ENCODE assay signal across 1 cellular context in the genomic region with DNA sequence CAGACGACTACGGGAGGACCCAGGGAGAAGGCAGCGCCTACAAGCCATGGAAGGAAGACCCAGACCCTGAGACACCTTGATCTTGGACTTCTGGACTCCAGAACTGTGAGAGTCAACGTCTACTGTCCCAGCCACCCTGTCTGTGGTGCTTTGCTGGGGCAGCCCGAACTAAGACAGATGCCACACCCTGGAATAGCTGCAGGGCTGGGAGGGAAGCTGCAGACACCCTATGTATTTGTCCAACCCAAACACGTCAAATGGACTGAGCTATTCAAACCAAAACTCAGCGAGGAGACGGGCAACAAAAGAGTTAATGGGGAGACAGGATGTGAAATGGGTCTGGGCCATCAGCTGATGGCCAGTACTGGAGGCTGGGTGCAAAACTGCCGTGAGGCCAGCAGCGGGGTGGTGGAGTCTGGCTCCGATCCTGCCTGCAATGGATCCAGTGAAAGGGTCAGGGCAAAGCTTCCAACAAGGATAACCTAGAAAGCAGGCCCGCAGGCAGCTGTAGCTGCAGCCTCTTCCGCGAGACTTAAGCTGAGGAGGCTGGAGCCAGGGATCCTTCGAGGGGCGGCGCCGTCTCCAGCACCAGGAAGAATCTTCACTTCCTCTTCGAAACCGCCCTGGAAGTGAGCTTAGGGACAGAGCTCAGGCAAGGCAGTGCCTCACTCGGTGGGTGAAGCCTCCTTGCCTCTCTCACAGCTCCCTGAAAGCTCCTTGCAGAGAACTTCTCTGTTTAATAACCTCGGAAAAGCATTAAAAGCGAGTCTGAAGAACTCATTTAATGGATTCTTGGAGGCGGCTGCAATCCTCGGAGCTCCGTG.
TF ChIP-seq lines count a peak whose summit lies in the region.

No MANE protein-coding gene starts in this region.

TF ChIP-seq in H1, 55 proteins besides CTCF, POLR2A, EP300 and RAD21 (continued from another document):
- no peak for TF ChIP-seq E2F6 (IDR thresholded peaks at IDR 0.05)
- no peak for TF ChIP-seq NRF1 (IDR thresholded peaks at IDR 0.05; ENCODE audit: low read depth, low read length)
- no peak for TF ChIP-seq RFX5 (IDR thresholded peaks at IDR 0.05; ENCODE audit: borderline replicate concordance, low read depth, low read length)
- TF ChIP-seq POLR2AphosphoS5 (IDR thresholded peaks at IDR 0.05; ENCODE audit: low read depth, low read length), result no peak
- TF ChIP-seq CEBPB (IDR thresholded peaks at IDR 0.05; ENCODE audit: low read depth, low read length), result no peak
- no peak for TF ChIP-seq CHD2 (IDR thresholded peaks at IDR 0.05; ENCODE audit: low read length)
- TF ChIP-seq GTF2F1 (IDR thresholded peaks at IDR 0.05; ENCODE audit: borderline replicate concordance, low read depth, low read length), result no peak
- no peak for TF ChIP-seq BCL11A (IDR thresholded peaks at IDR 0.05; ENCODE audit: low read depth in 2 of 2, low read length in 2 of 2)
- no peak for TF ChIP-seq SP1 (IDR thresholded peaks at IDR 0.05; ENCODE audit: low read depth, low read length)
- no peak for TF ChIP-seq SRF (IDR thresholded peaks at IDR 0.05; ENCODE audit: low read depth, low read length)
- no peak for TF ChIP-seq BRCA1 (IDR thresholded peaks at IDR 0.05; ENCODE audit: low read depth, low read length)
- TF ChIP-seq EGR1 (IDR thresholded peaks at IDR 0.05; ENCODE audit: borderline replicate concordance, low read depth, low read length), result no peak
